ENCODE assay signal across 34 cellular contexts in genomic region chr16:87025681-87026080, GRCh38.
"Had no signal": no experiment of that assay in that cellular context is flagged by ENCODE, and none has a peak within 500 bp of the region (broad histone marks: within the 10 kb centered on the region; RNA-seq: fewer than 3 reads in every experiment).

No MANE protein-coding gene starts in this region.

- DNase-seq: Karpas-422, Kasumi-1, MG63, MM.1S, MV-4-11, NCI-H1048, NCI-H1092, NCI-H1092 treated with DMSO at 0.1 percent for 48 hours, NCI-H1105, NCI-H1105 treated with DMSO at 0.1 percent for 48 hours, NCI-H1417, NCI-H1417 treated with DMSO at 0.1 percent for 48 hours, NCI-H1436, NCI-H1436 treated with DMSO at 0.1 percent for 48 hours, NCI-H146, NCI-H1694, NCI-H1694 treated with DMSO at 0.1 percent for 48 hours, NCI-H187, NCI-H187 treated with DMSO at 0.1 percent for 48 hours, NCI-H1930, NCI-H2029, NCI-H2029 treated with DMSO at 0.1 percent for 48 hours, NCI-H2081, NCI-H2081 treated with DMSO at 0.1 percent for 48 hours, NCI-H2107, NCI-H2171, NCI-H2171 treated with DMSO at 0.1 percent for 48 hours, NCI-H2227 treated with DMSO at 0.1 percent for 48 hours, NCI-H226, NCI-H345, NCI-H446, NCI-H446 treated with DMSO at 0.1 percent for 48 hours, NCI-H510A, NCI-H510A treated with DMSO at 0.1 percent for 48 hours had no signal

- H3K9me3 ChIP-seq: MG63 had no signal

- H3K4me3 ChIP-seq: MG63 had no signal

- H3K36me3 ChIP-seq: MG63 had no signal

- H3K27me3 ChIP-seq: MG63 had no signal
